20 cellular contexts compared by ENCODE assay signal in genomic region chr16:56163089-56163488, GRCh38. TPM values are rescaled to one million over a fixed set of nuclear protein-coding genes. Genes with fewer than 3 reads are reported as not detected.
DNase-seq lines count a peak whose midpoint lies in the region; ATAC-seq and TF ChIP-seq lines count a peak whose summit lies in the region.
"Had no signal": no experiment of that assay in that cellular context is flagged by ENCODE, and none has a peak within 500 bp of the region (broad histone marks: within the 10 kb centered on the region; RNA-seq: fewer than 3 reads in every experiment).

No MANE protein-coding gene starts in this region.

- H3K27me3 ChIP-seq in heart left ventricle: no peaks in the 10 kb centered on the region
- no peaks in the 10 kb centered on the region for H3K27me3 ChIP-seq in left ventricle myocardium inferior (ENCODE audit: low read depth)
- no peaks in the 10 kb centered on the region for H3K27me3 ChIP-seq in right cardiac atrium (ENCODE audit: control insufficient read depth, insufficient read depth)
- H3K27me3 ChIP-seq: BLaER1 had no signal

- peak; percentile 97 for ATAC-seq in Right ventricle myocardium inferior
- ATAC-seq in heart left ventricle: peak; percentile 96 to 99 (median 98)
- peak; percentile 85 to 95 for ATAC-seq in right cardiac atrium
- no peak for ATAC-seq in HG03520 (IDR thresholded peaks at IDR 0.05; ENCODE audit: unreplicated experiment)
- ATAC-seq: GM23338, HCT116 had no signal

- no peaks in the 10 kb centered on the region for H3K9me3 ChIP-seq in heart left ventricle
- no peaks in the 10 kb centered on the region for H3K9me3 ChIP-seq in left ventricle myocardium inferior (replicated peaks)
- no peaks in the 10 kb centered on the region for H3K9me3 ChIP-seq in right cardiac atrium (ENCODE audit: control insufficient read depth, low read length)
- H3K9me3 ChIP-seq: BLaER1 had no signal

- WGBS in heart left ventricle, 4 donors: 32 to 53% (median 47%) methylated on average over 1 of the region's 1 CpG
- WGBS in right cardiac atrium: 45% methylated on average over 1 of the region's 1 CpG

- H3K4me3 ChIP-seq in heart left ventricle (no peak overlapping the region), left ventricle myocardium inferior (no peak overlapping the region), right cardiac atrium (ENCODE audit: low read length) (no peak overlapping the region)
- H3K4me3 ChIP-seq: BLaER1, GM23338 had no signal

- DNase-seq in Right ventricle myocardium inferior (ENCODE audit: missing footprints): no peak
- no peak for DNase-seq in cardiac septum (ENCODE audit: low spot score)
- no peak for DNase-seq in heart left ventricle
- no peak for DNase-seq in left ventricle myocardium inferior
- DNase-seq in right cardiac atrium: no peak
- DNase-seq in stimulated activated naive CD4-positive, alpha-beta T cell (lab: John Stamatoyannopoulos, UW): no peak
- DNase-seq in CD1c-positive myeloid dendritic cell (ENCODE audit: extremely low spot score): no peak
- DNase-seq: CD4-positive, alpha-beta T cell; CD8-positive, alpha-beta memory T cell; DMS 273 treated with DMSO at 0.1 percent for 48 hours; DMS79; EL; GF-D8; H9 had no signal

- TF ChIP-seq CTCF in heart left ventricle (IDR thresholded peaks at IDR 0.05) (no peak), left ventricle myocardium inferior (IDR thresholded peaks at IDR 0.05; ENCODE audit: borderline replicate concordance) (no peak)

- H3K27ac ChIP-seq in heart left ventricle (peak overlapping the region in 9 of 12 donors; percentile 7 to 67 (median 41)), left ventricle myocardium inferior (replicated peaks) (peak overlapping the region; percentile 67), right cardiac atrium (ENCODE audit: low read length) (peak overlapping the region; percentile 64)
- H3K27ac ChIP-seq: 22Rv1, BLaER1, C4-2B had no signal

- H3K36me3 ChIP-seq in heart left ventricle (no peaks in the 10 kb centered on the region), left ventricle myocardium inferior (no peaks in the 10 kb centered on the region)
- H3K36me3 ChIP-seq: BLaER1 had no signal

- peaks cover 0 to 16% (median 4%) of the 10 kb centered on the region in 12 donors for H3K4me1 ChIP-seq in heart left ventricle
- peaks cover 31% of the 10 kb centered on the region for H3K4me1 ChIP-seq in left ventricle myocardium inferior
- H3K4me1 ChIP-seq in right cardiac atrium (ENCODE audit: control insufficient read depth, insufficient read depth, low read length): no peaks in the 10 kb centered on the region
- H3K4me1 ChIP-seq: BLaER1 had no signal

- intact Hi-C loops in Right ventricle myocardium inferior (cut with DNase I): loop anchor here (2.0 to 10.0 kb wide), 2 partner anchors 28 to 58 kb away; partner anchors contain the start of gene GNAO1
- intact Hi-C loops in cardiac septum (cut with DNase I): loop anchor here (5.0 kb wide), 1 partner anchor 61 kb away; no protein-coding TSS in a partner anchor
- intact Hi-C loops in heart left ventricle (cut with DNase I): loop anchor here in 1 of 10 donors (10.0 kb wide), 1 partner anchor 58 kb away; no protein-coding TSS in a partner anchor
- intact Hi-C loops in left ventricle myocardium inferior (cut with micrococcal nuclease): no loop called here
- intact Hi-C loops in right cardiac atrium (cut with DNase I): no loop called here

- no peak for TF ChIP-seq POLR2A in heart left ventricle (IDR thresholded peaks at IDR 0.05)

RNA-seq across cellular contexts. Expression of gene GNAO1, which starts 28.2 kb away (rescaled TPM):
- total RNA-seq in Right ventricle myocardium inferior (32.2 TPM), cardiac septum (13.0 TPM), heart left ventricle (10 to 100 TPM in 6 of 9 donors, 1 to 10 TPM in 3; 8.1 to 26.8 (median 13.4) TPM), left ventricle myocardium inferior (15.4 TPM), right cardiac atrium (100 to 1,000 TPM in 3 of 4 donors, 10 to 100 TPM in 1; 96.7 to 163 (median 139) TPM)
- polyA plus RNA-seq in heart left ventricle (1 to 10 TPM; 1.4 to 9.1 TPM), right cardiac atrium (69.4 TPM)

Comparison
In these comparisons a context has a peak if more than half of its experiments do, and no peak if none do; other contexts are left out.
1. intact Hi-C loops: an anchor here in Right ventricle myocardium inferior (2.0 to 10.0 kb wide) and cardiac septum (5.0 kb wide); none called in left ventricle myocardium inferior and right cardiac atrium.